In the genomic region with DNA sequence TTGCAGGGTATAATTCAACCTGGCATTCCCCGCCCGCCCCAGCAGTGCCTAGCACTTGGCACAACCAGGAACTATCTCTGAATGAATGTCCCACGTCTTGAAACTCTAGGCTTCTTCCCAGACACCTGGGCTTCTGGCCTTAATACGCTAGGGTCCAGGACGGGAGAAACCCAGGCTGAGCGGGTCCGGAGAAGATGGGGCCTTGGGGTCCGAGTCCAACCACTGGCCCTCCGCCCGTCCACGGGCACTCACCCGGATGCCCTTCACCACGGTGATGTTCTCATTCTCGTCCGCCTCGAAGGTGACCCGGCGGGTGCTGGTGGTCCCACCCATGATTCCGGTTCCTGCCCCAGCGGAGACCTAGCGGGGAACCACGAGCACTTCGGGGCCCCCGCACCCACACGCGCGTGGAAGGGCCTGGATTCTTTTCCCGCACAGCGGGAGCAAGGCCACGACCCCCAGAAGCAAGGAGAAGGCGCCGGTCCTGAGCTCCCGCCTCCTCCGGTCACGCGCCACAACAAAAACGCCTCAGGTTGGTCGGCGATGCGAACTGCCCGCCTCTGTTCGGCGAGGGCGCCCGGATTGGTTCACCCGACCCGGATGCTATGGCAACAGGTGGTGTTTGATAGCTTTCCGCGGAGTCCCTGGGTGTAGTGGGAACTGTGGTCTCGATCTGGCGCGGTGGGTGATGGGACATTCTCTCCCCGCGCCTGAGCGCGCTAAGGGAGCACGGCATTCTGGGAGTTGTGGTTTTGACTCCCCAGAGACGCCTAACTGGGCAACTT, we compare ENCODE assay signal across 8 cellular contexts. TPM values are rescaled to one million over a fixed set of nuclear protein-coding genes. Genes with fewer than 3 reads are reported as not detected.
DNase-seq lines count a peak whose midpoint lies in the region; ATAC-seq, FAIRE-seq and TF ChIP-seq lines count a peak whose summit lies in the region.

CHCHD3 (minus strand) TSS at position 486 of the 785 bp plus-strand sequence; CDS start at position 333, 153 bp downstream.

- ATAC-seq in GM18907 (IDR thresholded peaks at IDR 0.05; ENCODE audit: unreplicated experiment) (peak; percentile 99), HG03159 (IDR thresholded peaks at IDR 0.05; ENCODE audit: unreplicated experiment) (peak; percentile 100)

- CTCF ChIA-PET in AG04449 (lab: Yijun Ruan, JAX) = no interaction called here

- no peaks in the 10 kb centered on the region for H3K9me3 ChIP-seq in iPS-20b (ENCODE audit: insufficient read depth, low read depth, low read length)

- H3K27ac ChIP-seq in iPS-20b (ENCODE audit: low read length) (peak within 1 kb of the TSS; percentile 57), skin epidermis (peak within 1 kb of the TSS; percentile 23 to 90 (median 86))

- peak within 1 kb of the TSS; percentile 84 for H3K4me3 ChIP-seq in AG04449 (ENCODE audit: low read depth, low read length)
- peak within 1 kb of the TSS; percentile 78 for H3K4me3 ChIP-seq in WI38 (ENCODE audit: low read depth, low read length)
- H3K4me3 ChIP-seq in bronchial epithelial cell (ENCODE audit: low read depth, low read length) = peak within 1 kb of the TSS; percentile 86
- peak within 1 kb of the TSS; percentile 91 for H3K4me3 ChIP-seq in iPS-20b (ENCODE audit: low read length)
- H3K4me3 ChIP-seq in skin epidermis = peak within 1 kb of the TSS; percentile 82 to 99 (median 88)

- H3K4me1 ChIP-seq in iPS-20b (ENCODE audit: insufficient read depth, low read length) = peaks cover 29% of the 10 kb centered on the region

- POLR2A ChIA-PET in AG04449 (lab: Yijun Ruan, JAX) = interaction anchor here (0.8 kb wide), 1 partner anchor 299 kb away, joined by 3 read pairs; no protein-coding TSS in a partner anchor

- peak within 1 kb of the TSS; percentile 84 for H3K9ac ChIP-seq in iPS-20b (ENCODE audit: low read depth, low read length)

- TF ChIP-seq CTCF in AG04449 (IDR thresholded peaks at IDR 0.05; ENCODE audit: insufficient read depth, low read length, missing control alignments) = no peak
- TF ChIP-seq CTCF in WI38 (IDR thresholded peaks at IDR 0.05; ENCODE audit: low read depth, low read length) = no peak
- no peak for TF ChIP-seq CTCF in bronchial epithelial cell (IDR thresholded peaks at IDR 0.05; ENCODE audit: insufficient read depth, low read length, severe bottlenecking)

- no peaks in the 10 kb centered on the region for H3K36me3 ChIP-seq in bronchial epithelial cell (ENCODE audit: control insufficient read depth, insufficient read depth, low read length)
- H3K36me3 ChIP-seq in iPS-20b (ENCODE audit: insufficient read depth, low read depth, low read length) = no peaks in the 10 kb centered on the region; the same call in 1 of the 2 replicates

- DNase-seq in AG04449 (ENCODE audit: low read depth, low spot score) (peak; percentile 87), NCI-H2227 treated with DMSO at 0.1 percent for 48 hours (lab: John Stamatoyannopoulos, UW) (peak; percentile 98), bronchial epithelial cell (ENCODE audit: low read depth) (peak; percentile 94)

- FAIRE-seq in bronchial epithelial cell (lab: Jason Lieb, UNC) = no peak

- H3K27me3 ChIP-seq in bronchial epithelial cell (ENCODE audit: control insufficient read depth, insufficient read depth, low read length) (no peaks in the 10 kb centered on the region), iPS-20b (ENCODE audit: insufficient read depth, low read length) (no peaks in the 10 kb centered on the region)

RNA-seq across cellular contexts. Expression of gene CHCHD3, which starts in this region (rescaled TPM):
- 62.1 and 99.5 TPM in 2 replicates for total RNA-seq in bronchial epithelial cell

Comparison
In these comparisons a context has a peak if more than half of its experiments do, and no peak if none do; other contexts are left out.
1. Peak in every context shown above with its lines: DNase-seq, ATAC-seq, H3K4me3 ChIP-seq and H3K27ac ChIP-seq.